In the genomic region with DNA sequence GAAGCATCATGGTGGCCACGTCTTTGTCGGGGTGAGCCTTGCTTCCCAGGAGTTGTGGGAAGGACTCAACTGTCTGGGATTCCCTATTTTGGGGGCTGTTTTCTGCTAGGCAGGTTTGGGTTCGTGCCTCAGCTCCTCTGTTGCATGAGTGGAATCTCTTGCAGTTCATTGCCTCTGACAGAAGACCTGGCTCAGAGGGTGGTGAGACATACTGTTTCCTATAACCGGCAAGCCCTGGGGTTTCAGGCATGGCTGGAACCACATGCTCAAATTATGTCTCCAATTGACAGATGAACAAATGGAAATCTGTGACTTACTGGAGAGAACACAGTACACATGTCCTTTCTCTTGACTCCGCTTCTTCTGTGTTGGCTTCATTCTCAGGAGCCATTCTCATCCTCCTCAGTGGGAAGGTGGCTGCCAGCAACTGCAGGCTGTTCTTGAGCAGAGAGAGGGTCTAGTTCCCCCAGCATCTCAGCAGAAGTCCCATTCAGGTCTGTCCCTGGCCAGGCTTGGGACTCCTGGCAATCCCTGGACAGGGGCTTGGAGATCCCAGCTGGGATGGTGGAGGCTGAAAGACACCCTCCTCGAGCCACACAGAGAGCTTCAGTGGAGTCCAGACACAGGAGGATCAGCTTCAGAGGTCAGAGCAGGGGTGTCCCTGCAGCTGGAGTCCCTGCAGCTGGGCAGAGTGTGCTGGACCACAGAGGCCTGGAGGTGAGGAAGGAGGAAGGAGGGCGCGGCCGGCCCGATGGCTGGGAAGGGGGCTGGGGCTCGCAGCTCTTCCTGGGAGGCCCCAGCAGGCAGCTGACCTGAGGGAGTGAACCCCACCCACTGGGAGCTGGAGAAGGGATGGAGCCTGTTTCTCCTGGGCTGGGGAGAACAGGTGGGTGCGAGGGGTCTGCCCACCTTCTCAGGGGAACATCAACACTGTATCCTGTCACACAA, we compare ENCODE assay signal across 1 cellular context.
TF ChIP-seq lines count a peak whose summit lies in the region.

No MANE protein-coding gene starts in this region.

TF ChIP-seq in H1, 55 proteins besides CTCF, POLR2A, EP300 and RAD21:
- no peak for TF ChIP-seq NRF1 (IDR thresholded peaks at IDR 0.05; ENCODE audit: low read depth, low read length)
- no peak for TF ChIP-seq RFX5 (IDR thresholded peaks at IDR 0.05; ENCODE audit: borderline replicate concordance, low read depth, low read length)
- TF ChIP-seq CHD1 (IDR thresholded peaks at IDR 0.05; ENCODE audit: low read depth, low read length): no peak
- TF ChIP-seq CBX5 (IDR thresholded peaks at IDR 0.05; ENCODE audit: low read depth, low read length): no peak
